In genomic region chr19:11534538-11534937, GRCh38 we compare ENCODE assay signal across 12 cellular contexts. TPM values are rescaled to one million over a fixed set of nuclear protein-coding genes. Genes with fewer than 3 reads are reported as not detected.
DNase-seq lines count a peak whose midpoint lies in the region; TF ChIP-seq lines count a peak whose summit lies in the region.
"Had no signal": no experiment of that assay in that cellular context is flagged by ENCODE, and none has a peak within 500 bp of the region (broad histone marks: within the 10 kb centered on the region; RNA-seq: fewer than 3 reads in every experiment).

No MANE protein-coding gene starts in this region.

- no peaks in the 10 kb centered on the region for H3K79me2 ChIP-seq in OCI-LY3 (ENCODE audit: low read length)
- H3K79me2 ChIP-seq in OCI-LY7 (ENCODE audit: insufficient read depth, low read depth, low read length): no peaks in the 10 kb centered on the region

- H3K9me3 ChIP-seq in HEK293 (ENCODE audit: control insufficient read depth, insufficient read depth, low read depth, low read length) (no peaks in the 10 kb centered on the region), OCI-LY3 (ENCODE audit: insufficient read depth, low read length) (no peaks in the 10 kb centered on the region), esophagus muscularis mucosa (no peaks in the 10 kb centered on the region), OCI-LY7 (ENCODE audit: low read length) (no peaks in the 10 kb centered on the region)
- H3K9me3 ChIP-seq: right lobe of liver had no signal

- 0 out of 2 replicates have a peak overlapping the region, but pooled peaks have one; percentile 5 for H3K4me2 ChIP-seq in OCI-LY3 (ENCODE audit: low read length)
- H3K4me2 ChIP-seq in OCI-LY7 (ENCODE audit: low read length): no peak overlapping the region

- H2AFZ ChIP-seq in OCI-LY3 (ENCODE audit: low read depth, low read length) (no peak overlapping the region), OCI-LY7 (ENCODE audit: low read length) (no peak overlapping the region)

- no peaks in the 10 kb centered on the region for H4K20me1 ChIP-seq in OCI-LY3 (ENCODE audit: insufficient read depth, low read length)
- no peaks in the 10 kb centered on the region for H4K20me1 ChIP-seq in OCI-LY7 (ENCODE audit: insufficient read depth, low read length)

- no peak overlapping the region for H3K9ac ChIP-seq in OCI-LY3 (ENCODE audit: low read length)
- H3K9ac ChIP-seq in rectal smooth muscle tissue (ENCODE audit: low read length): no peak overlapping the region

- TF ChIP-seq POLR2A in esophagus muscularis mucosa (IDR thresholded peaks at IDR 0.05; ENCODE audit: low read depth): no peak

- H3K27ac ChIP-seq in HEK293 (ENCODE audit: extremely low read depth, low read depth, low read length): no peak overlapping the region
- no peak overlapping the region for H3K27ac ChIP-seq in OCI-LY3 (ENCODE audit: low read length)
- H3K27ac ChIP-seq in esophagus muscularis mucosa (replicated peaks in 1 of 4): peak overlapping the region; percentile 96 to 99 (median 98)
- peak overlapping the region; percentile 96 for H3K27ac ChIP-seq in rectal smooth muscle tissue (ENCODE audit: low read depth, low read length)
- no peak overlapping the region for H3K27ac ChIP-seq in caudate nucleus (ENCODE audit: low read depth, low read length)
- no peak overlapping the region for H3K27ac ChIP-seq in OCI-LY7 (ENCODE audit: low read depth, low read length, poor library complexity, severe bottlenecking)

- H3K4me1 ChIP-seq in HEK293 (ENCODE audit: control insufficient read depth, insufficient read depth, low read length) (no peaks in the 10 kb centered on the region), OCI-LY3 (ENCODE audit: low read length) (peaks cover 19% of the 10 kb centered on the region), esophagus muscularis mucosa (peaks cover 16 to 55% (median 49%) of the 10 kb centered on the region in 4 donors), rectal smooth muscle tissue (ENCODE audit: control insufficient read depth, insufficient read depth, low read length) (peaks cover 20% of the 10 kb centered on the region), OCI-LY7 (ENCODE audit: insufficient read depth, low read length, poor library complexity, severe bottlenecking) (peaks cover 12% of the 10 kb centered on the region)
- H3K4me1 ChIP-seq: right lobe of liver had no signal

- H3K4me3 ChIP-seq in HEK293 (ENCODE audit: low read depth, low read length) (no peak overlapping the region), OCI-LY3 (ENCODE audit: low read length) (no peak overlapping the region), esophagus muscularis mucosa (no peak overlapping the region), rectal smooth muscle tissue (ENCODE audit: low read length) (no peak overlapping the region), OCI-LY7 (ENCODE audit: low read depth, low read length, poor library complexity, severe bottlenecking) (no peak overlapping the region)
- H3K4me3 ChIP-seq: right lobe of liver had no signal

- H3K36me3 ChIP-seq in HEK293 (ENCODE audit: control insufficient read depth in 2 of 2, insufficient read depth in 1 of 2, low read length in 2 of 2) (no peaks in the 10 kb centered on the region), OCI-LY3 (replicated peaks; ENCODE audit: low read depth, low read length) (no peaks in the 10 kb centered on the region), esophagus muscularis mucosa (no peaks in the 10 kb centered on the region), rectal smooth muscle tissue (ENCODE audit: control insufficient read depth, insufficient read depth, low read length) (no peaks in the 10 kb centered on the region), OCI-LY7 (ENCODE audit: insufficient read depth, low read length) (no peaks in the 10 kb centered on the region)
- H3K36me3 ChIP-seq: right lobe of liver had no signal

- H3K27me3 ChIP-seq in OCI-LY3 (ENCODE audit: low read depth, low read length) (peaks cover 2% of the 10 kb centered on the region; the same call in 1 of the 2 replicates), esophagus muscularis mucosa (no peaks in the 10 kb centered on the region), rectal smooth muscle tissue (ENCODE audit: control insufficient read depth, insufficient read depth, low read length) (peaks cover 2% of the 10 kb centered on the region)

- no peaks in the 10 kb centered on the region for H3K9me2 ChIP-seq in OCI-LY7 (ENCODE audit: insufficient read depth, low read length)

- WGBS in esophagus muscularis mucosa: 81% methylated on average over 1 of the region's 1 CpG

- POLR2A ChIA-PET in HEK293 (lab: Yijun Ruan, JAX): interaction anchor here (0.7 kb wide), 1 partner anchor 20 kb away, joined by 4 read pairs; no protein-coding TSS in a partner anchor
- POLR2A ChIA-PET in OCI-LY7 (lab: Charles Lee): interaction anchor here (0.6 to 0.7 kb wide), 2 partner anchors 26 to 372 kb away, joined by 3 read pairs; no protein-coding TSS in a partner anchor

- no peak for DNase-seq in esophagus muscularis mucosa (ENCODE audit: extremely low spot score)
- DNase-seq in caudate nucleus (lab: John Stamatoyannopoulos, UW): no peak
- DNase-seq in T1000 (lab: John Stamatoyannopoulos, UW): no peak
- DNase-seq in OCI-LY7 (ENCODE audit: low spot score): no peak
- DNase-seq: activated CD4-positive, alpha-beta T cell treated with anti-CD3 and anti-CD28 coated beads, Interleukin-2, amount 10 ng/mL, durations not matched to agents 24 days and 14 days; activated T-cell treated with anti-CD3 and anti-CD28 coated beads, Interleukin-2, amount 50 U/mL, for 72 hours; CD4-positive, CD25-positive, alpha-beta regulatory T cell; right lobe of liver; stimulated activated naive CD8-positive, alpha-beta T cell treated with anti-CD3 and anti-CD28 coated beads, Interleukin-15, amount 100 ng/mL, for 72 hours had no signal

- TF ChIP-seq CTCF in HEK293 (tag by site-specific recombination; IDR thresholded peaks at IDR 0.05) (no peak), OCI-LY3 (IDR thresholded peaks at IDR 0.05; ENCODE audit: low read depth, low read length) (no peak), esophagus muscularis mucosa (IDR thresholded peaks at IDR 0.05) (no peak), OCI-LY7 (conservative IDR thresholded peaks at IDR 0.05; ENCODE audit: low read length) (no peak)

- CTCF ChIA-PET in HEK293 (lab: Yijun Ruan, JAX): interaction anchor here (0.6 kb wide), 1 partner anchor 9 kb away, joined by 5 read pairs; no protein-coding TSS in a partner anchor
- CTCF ChIA-PET in OCI-LY7 (lab: Charles Lee; ENCODE audit: unreplicated experiment): no interaction called here

- intact Hi-C loops in esophagus muscularis mucosa (cut with DNase I) (no loop called here), OCI-LY7 (cut with micrococcal nuclease; ENCODE audit: unreplicated experiment) (no loop called here)

- BruUV-seq in OCI-LY7 (replicated peaks; lab: Mats Ljungman, UMichigan): no TSS peak

- TF ChIP-seq EP300 in esophagus muscularis mucosa (IDR thresholded peaks at IDR 0.05): no peak

TF ChIP-seq in HEK293, 187 proteins besides CTCF, POLR2A, EP300 and RAD21:
- TF ChIP-seq ZNF639 (tag by site-specific recombination; IDR thresholded peaks at IDR 0.05) (0 out of 2 replicates have a peak, but pooled peaks have one; percentile 58), ZNF530 (tag by site-specific recombination; IDR thresholded peaks at IDR 0.05; ENCODE audit: low read depth) (no peak), ZNF23 (tag by site-specific recombination; IDR thresholded peaks at IDR 0.05; ENCODE audit: borderline replicate concordance) (no peak), PRDM1 (tag by site-specific recombination; IDR thresholded peaks at IDR 0.05) (peak; percentile 25; the same call in 1 of the 2 replicates), ZNF555 (tag by site-specific recombination; conservative IDR thresholded peaks at IDR 0.05) (no peak), ZNF366 (tag by site-specific recombination; conservative IDR thresholded peaks at IDR 0.05) (peak; percentile 99), ZNF513 (tag by site-specific recombination; IDR thresholded peaks at IDR 0.05) (peak; percentile 84)

RNA-seq across cellular contexts. Expression of gene CNN1, which starts 4.1 kb away (rescaled TPM):
- total RNA-seq in esophagus muscularis mucosa (1,000 to 10,000 TPM; 2,877 to 3,384 (median 2,954) TPM), OCI-LY7 (2022) (not detected in 2 replicates)
- total RNA-seq in OCI-LY7 (2014; rRNA removed; shearing (Covaris generic)): not detected in 2 replicates
- total RNA-seq: activated CD4-positive, alpha-beta T cell treated with anti-CD3 and anti-CD28 coated beads, Interleukin-2, amount 10 ng/mL, durations not matched to agents 24 days and 14 days; activated T-cell treated with anti-CD3 and anti-CD28 coated beads, Interleukin-2, amount 50 U/mL, for 72 hours; CD4-positive, CD25-positive, alpha-beta regulatory T cell had no signal

RNA-seq across cellular contexts. Expression of gene ECSIT, which starts 5.6 kb away (rescaled TPM):
- 10 to 100 TPM; 72.7 to 97.5 (median 81.8) TPM for total RNA-seq in esophagus muscularis mucosa
- total RNA-seq in OCI-LY7 (2014; rRNA removed; shearing (Covaris generic)): 40.6 and 52.4 TPM in 2 replicates
- total RNA-seq in OCI-LY7 (2022): 59.3 and 59.5 TPM in 2 replicates

RNA-seq across cellular contexts. Expression of gene ELOF1, which starts 24.5 kb away (rescaled TPM):
- 10 to 100 TPM; 27.0 to 39.1 (median 30.5) TPM for total RNA-seq in esophagus muscularis mucosa
- 48.9 and 60.5 TPM in 2 replicates for total RNA-seq in OCI-LY7 (2014; rRNA removed; shearing (Covaris generic))
- total RNA-seq in OCI-LY7 (2022): 69.0 and 73.2 TPM in 2 replicates

RNA-seq across cellular contexts. Expression of gene ZNF653, which starts 28.9 kb away (rescaled TPM):
- 10 to 100 TPM in 1 of 4 donors, 1 to 10 TPM in 3; 9.1 to 13.9 (median 9.4) TPM for total RNA-seq in esophagus muscularis mucosa
- total RNA-seq in OCI-LY7 (2014; rRNA removed; shearing (Covaris generic)): 12.3 and 14.1 TPM in 2 replicates
- total RNA-seq in OCI-LY7 (2022): 17.9 and 21.5 TPM in 2 replicates

RNA-seq across cellular contexts. Expression of gene ACP5, which starts 42.9 kb away (rescaled TPM):
- 10 to 100 TPM in 3 of 4 donors, 1 to 10 TPM in 1; 7.3 to 16.0 (median 13.3) TPM for total RNA-seq in esophagus muscularis mucosa
- total RNA-seq in OCI-LY7 (2014; rRNA removed; shearing (Covaris generic)): 13.3 and 21.6 TPM in 2 replicates
- 16.3 and 17.4 TPM in 2 replicates for total RNA-seq in OCI-LY7 (2022)

Comparison
In these comparisons a context has a peak if more than half of its experiments do, and no peak if none do; other contexts are left out.
1. H3K27ac ChIP-seq: peak in esophagus muscularis mucosa (4 of 4) and rectal smooth muscle tissue (single experiment); none in HEK293 (single experiment), OCI-LY3 (single experiment), caudate nucleus (single experiment) and OCI-LY7 (single experiment).
2. RNA of gene CNN1, which starts 4.1 kb away (total RNA-seq): 2,877 to 3,384 TPM in esophagus muscularis mucosa; not detected in OCI-LY7; every median in the first group is over 1,000 times any median in the second.